Comparison of ENCODE assay signal across 1 cellular context in genomic region chr16:87182759-87183158, GRCh38.
TF ChIP-seq lines count a peak whose summit lies in the region.

No MANE protein-coding gene starts in this region.

TF ChIP-seq in HepG2, 621 proteins besides CTCF, POLR2A, EP300 and RAD21 (continued from another document):
- no peak for TF ChIP-seq ZNF407 (CRISPR knock-in tag; IDR thresholded peaks at IDR 0.05; ENCODE audit: not compliant biosample characterization)
